8 cellular contexts compared by ENCODE assay signal in the genomic region with DNA sequence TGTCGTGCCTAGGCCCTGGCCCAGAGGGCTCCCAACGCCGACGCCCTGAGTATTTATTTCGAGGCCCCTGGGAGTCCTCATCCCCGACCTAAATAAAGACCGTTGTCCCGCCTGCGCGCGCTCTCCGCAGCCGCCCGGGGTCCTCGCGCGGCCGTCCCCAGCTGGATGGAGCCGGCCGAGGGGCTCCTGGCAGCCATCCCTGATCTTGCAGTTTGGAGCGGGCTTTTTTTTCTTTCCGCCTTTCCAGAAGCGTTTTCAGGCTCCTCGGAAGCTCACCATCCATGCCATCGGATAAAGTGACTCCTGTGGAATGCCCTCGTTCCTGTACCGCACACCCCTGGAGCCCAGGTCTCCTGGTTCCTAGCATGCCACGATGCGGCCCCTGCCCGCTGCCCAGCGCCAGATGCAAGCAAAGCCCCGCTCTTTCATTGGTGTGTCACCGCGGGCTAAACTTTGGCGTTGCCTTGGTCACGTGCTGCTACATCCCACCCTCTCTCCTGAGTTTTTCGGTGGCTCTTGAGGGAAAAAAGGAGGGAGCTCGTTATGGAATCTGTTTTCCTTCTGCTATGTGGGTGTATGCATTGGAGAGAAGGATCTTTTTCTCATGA. TPM values are rescaled to one million over a fixed set of nuclear protein-coding genes. Genes with fewer than 3 reads are reported as not detected.
DNase-seq lines count a peak whose midpoint lies in the region; ATAC-seq lines count a peak whose summit lies in the region.

No MANE protein-coding gene starts in this region.

- peaks cover 32% of the 10 kb centered on the region for H3K4me1 Mint-ChIP-seq in activated T-cell treated with anti-CD3 and anti-CD28 coated beads, Interleukin-2, amount 50 U/mL, for 72 hours (ENCODE audit: low read depth)

- ATAC-seq in activated T-cell treated with anti-CD3 and anti-CD28 coated beads, Interleukin-2, amount 50 U/mL, for 72 hours (replicated peaks in 1 of 2): peak; percentile 9 to 23
- ATAC-seq in GM19395 (IDR thresholded peaks at IDR 0.05; ENCODE audit: unreplicated experiment) (no peak), HG02884 (IDR thresholded peaks at IDR 0.05; ENCODE audit: unreplicated experiment) (no peak)

- no peak overlapping the region for H3K4ac ChIP-seq in neuronal stem cell (ENCODE audit: low read length)

- no peak overlapping the region for H4K8ac ChIP-seq in neuronal stem cell (ENCODE audit: low read depth, low read length)

- H3K27ac Mint-ChIP-seq in activated T-cell treated with anti-CD3 and anti-CD28 coated beads, Interleukin-2, amount 50 U/mL, for 72 hours: peak overlapping the region; percentile 96

- H3K14ac ChIP-seq in neuronal stem cell (ENCODE audit: low read length): no peak overlapping the region

- peak overlapping the region; percentile 80 for H2BK5ac ChIP-seq in neuronal stem cell (ENCODE audit: low read length)

- no peaks in the 10 kb centered on the region for H3K79me1 ChIP-seq in neuronal stem cell (ENCODE audit: low read depth, low read length)

- H3K23ac ChIP-seq in neuronal stem cell (ENCODE audit: low read depth, low read length, poor library complexity): peak overlapping the region; percentile 2

- H3K9me3 ChIP-seq in neuronal stem cell (replicated peaks in 1 of 2; ENCODE audit: control insufficient read depth in 2 of 2, insufficient read depth in 1 of 2, low read depth in 1 of 2, low read length in 2 of 2): no peaks in the 10 kb centered on the region

- H3K36me3 Mint-ChIP-seq in activated T-cell treated with anti-CD3 and anti-CD28 coated beads, Interleukin-2, amount 50 U/mL, for 72 hours (ENCODE audit: insufficient read depth in 2 of 2): peaks cover 0 to 2% of the 10 kb centered on the region in 2 donors

- peak overlapping the region; percentile 56 for H3K27ac ChIP-seq in neuronal stem cell (replicated peaks; ENCODE audit: low read length)

- H3K18ac ChIP-seq in neuronal stem cell (ENCODE audit: low read length): peak overlapping the region; percentile 98

- peak overlapping the region; percentile 92 to 97 for H3K4me3 Mint-ChIP-seq in activated T-cell treated with anti-CD3 and anti-CD28 coated beads, Interleukin-2, amount 50 U/mL, for 72 hours

- H2BK120ac ChIP-seq in neuronal stem cell (ENCODE audit: low read depth, low read length): no peak overlapping the region

- DNase-seq in NCI-H2081 (lab: John Stamatoyannopoulos, UW) (peak; percentile 49 to 77), NCI-H2081 treated with DMSO at 0.1 percent for 48 hours (lab: John Stamatoyannopoulos, UW) (no peak), NCI-H2171 treated with DMSO at 0.1 percent for 48 hours (lab: John Stamatoyannopoulos, UW) (peak; percentile 69), germinal center (ENCODE audit: low spot score) (peak; percentile 22), neuronal stem cell (ENCODE audit: low spot score) (no peak)
- peak; percentile 16 to 22 for DNase-seq in activated T-cell treated with anti-CD3 and anti-CD28 coated beads, Interleukin-2, amount 50 U/mL, for 72 hours

- H3K9me3 Mint-ChIP-seq in activated T-cell treated with anti-CD3 and anti-CD28 coated beads, Interleukin-2, amount 50 U/mL, for 72 hours: no peaks in the 10 kb centered on the region

- H4K91ac ChIP-seq in neuronal stem cell (ENCODE audit: low read depth, low read length, poor library complexity): no peak overlapping the region

- peaks cover 0 to 3% of the 10 kb centered on the region in 2 donors for H3K36me3 ChIP-seq in neuronal stem cell (replicated peaks in 1 of 2; ENCODE audit: control insufficient read depth in 2 of 2, insufficient read depth in 2 of 2, low read length in 2 of 2)

- no peaks in the 10 kb centered on the region for H3K27me3 ChIP-seq in neuronal stem cell (ENCODE audit: control insufficient read depth in 3 of 3, insufficient read depth in 3 of 3, low read depth in 1 of 3, low read length in 3 of 3)

- H2AFZ ChIP-seq in neuronal stem cell (ENCODE audit: low read length): peak overlapping the region; percentile 86

- H3K9ac ChIP-seq in neuronal stem cell (ENCODE audit: low read depth, low read length, poor library complexity): peak overlapping the region; percentile 73

- no peaks in the 10 kb centered on the region for H3K27me3 Mint-ChIP-seq in activated T-cell treated with anti-CD3 and anti-CD28 coated beads, Interleukin-2, amount 50 U/mL, for 72 hours (ENCODE audit: low read depth)

- H2BK15ac ChIP-seq in neuronal stem cell (ENCODE audit: low read length): peak overlapping the region; percentile 42

- H3K4me2 ChIP-seq in neuronal stem cell (ENCODE audit: insufficient read depth, low read length, poor library complexity, severe bottlenecking): peak overlapping the region; percentile 94

- H3K4me1 ChIP-seq in neuronal stem cell (ENCODE audit: control insufficient read depth in 2 of 2, insufficient read depth in 1 of 2, low read depth in 1 of 2, low read length in 2 of 2): peaks cover 5 to 14% of the 10 kb centered on the region in 2 donors

- no CpG with 5 or more reads among the region's 38 CpGs for WGBS in neuronal stem cell (ENCODE audit: extremely low coverage in 2 of 2, insufficient read length in 2 of 2, insufficient replicate concordance in 1 of 2), 2 donors

- peak overlapping the region; percentile 91 for H2AK5ac ChIP-seq in neuronal stem cell (ENCODE audit: low read depth, low read length)

- H2BK12ac ChIP-seq in neuronal stem cell (ENCODE audit: low read length): no peak overlapping the region

- H3K4me3 ChIP-seq in neuronal stem cell (ENCODE audit: low read length in 2 of 2): peak overlapping the region; percentile 74 to 83

RNA-seq across cellular contexts. Expression of gene TMEM94, which starts 0.7 kb away (rescaled TPM):
- 10 to 100 TPM; 70.7 to 76.4 TPM for total RNA-seq in activated T-cell treated with anti-CD3 and anti-CD28 coated beads, Interleukin-2, amount 50 U/mL, for 72 hours
- polyA plus RNA-seq in neuronal stem cell (2013, experiment 1 of 2): 63.4 TPM
- polyA plus RNA-seq in neuronal stem cell (2013, experiment 2 of 2): 59.4 TPM

RNA-seq across cellular contexts. Expression of gene GRB2, which starts 51.7 kb away (rescaled TPM):
- 100 to 1,000 TPM; 209 to 218 TPM for total RNA-seq in activated T-cell treated with anti-CD3 and anti-CD28 coated beads, Interleukin-2, amount 50 U/mL, for 72 hours
- polyA plus RNA-seq in neuronal stem cell (2013, experiment 1 of 2): 72.0 TPM
- polyA plus RNA-seq in neuronal stem cell (2013, experiment 2 of 2): 76.5 TPM

RNA-seq across cellular contexts. Expression of gene CASKIN2, which starts 58.2 kb away (rescaled TPM):
- 1 to 10 TPM; 4.1 to 6.6 TPM for total RNA-seq in activated T-cell treated with anti-CD3 and anti-CD28 coated beads, Interleukin-2, amount 50 U/mL, for 72 hours
- polyA plus RNA-seq in neuronal stem cell (2013, experiment 1 of 2): 7.5 TPM
- 7.9 TPM for polyA plus RNA-seq in neuronal stem cell (2013, experiment 2 of 2)

RNA-seq across cellular contexts. Expression of gene TSEN54, which starts 59.2 kb away (rescaled TPM):
- total RNA-seq in activated T-cell treated with anti-CD3 and anti-CD28 coated beads, Interleukin-2, amount 50 U/mL, for 72 hours: 10 to 100 TPM; 34.8 to 49.5 TPM
- polyA plus RNA-seq in neuronal stem cell (2013, experiment 1 of 2): 21.2 TPM
- 24.0 TPM for polyA plus RNA-seq in neuronal stem cell (2013, experiment 2 of 2)

Comparison
In these comparisons a context has a peak if more than half of its experiments do, and no peak if none do; other contexts are left out.
1. DNase-seq: peak in NCI-H2081 (2 of 2), NCI-H2171 treated with DMSO at 0.1 percent for 48 hours (single experiment), activated T-cell treated with anti-CD3 and anti-CD28 coated beads, Interleukin-2, amount 50 U/mL, for 72 hours (2 of 2) and germinal center (single experiment); none in NCI-H2081 treated with DMSO at 0.1 percent for 48 hours (single experiment) and neuronal stem cell (single experiment).
2. ATAC-seq: peak in activated T-cell treated with anti-CD3 and anti-CD28 coated beads, Interleukin-2, amount 50 U/mL, for 72 hours (2 of 2); none in GM19395 (single experiment) and HG02884 (single experiment).